8 cellular contexts compared by ENCODE assay signal in the genomic region with DNA sequence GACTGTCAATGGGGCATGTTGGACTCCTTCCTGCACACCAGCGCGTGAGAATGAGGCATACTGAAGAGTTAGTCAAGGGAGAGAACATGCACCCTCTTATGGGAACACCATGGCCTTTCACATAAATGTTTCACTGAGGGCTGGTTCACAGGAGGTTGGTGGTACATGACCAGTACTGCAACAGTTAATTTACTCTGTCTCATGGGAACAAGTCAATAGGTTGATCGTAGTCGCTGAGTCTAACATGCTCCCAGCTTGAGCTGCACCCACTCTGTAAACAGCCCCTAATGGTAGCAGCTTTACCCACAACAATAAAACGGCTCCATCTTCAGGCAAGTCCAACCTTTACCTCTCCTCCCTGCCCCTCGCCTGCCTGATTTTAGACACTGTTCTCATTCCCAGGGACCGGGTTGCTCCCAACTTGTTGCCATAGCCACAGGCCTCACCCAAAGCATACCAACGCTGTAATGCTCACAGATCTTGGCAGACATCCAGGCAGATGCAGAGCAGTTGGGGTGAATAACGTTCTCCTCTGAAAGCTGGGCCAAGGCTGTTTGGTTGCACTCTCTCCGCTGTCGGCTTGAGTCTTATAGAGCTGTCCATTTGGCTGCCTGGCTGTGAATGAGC.
DNase-seq lines count a peak whose midpoint lies in the region; ATAC-seq, FAIRE-seq and TF ChIP-seq lines count a peak whose summit lies in the region.

No MANE protein-coding gene starts in this region.

- intact Hi-C loops in Calu3 (cut with micrococcal nuclease; ENCODE audit: unreplicated experiment) = no loop called here

- no peaks in the 10 kb centered on the region for H3K36me3 ChIP-seq in small intestine (ENCODE audit: control insufficient read depth in 2 of 2, insufficient read depth in 2 of 2, low read length in 2 of 2)

- H3K36me3 Mint-ChIP-seq in Calu3 (ENCODE audit: insufficient read depth, unreplicated experiment) = no peaks in the 10 kb centered on the region

- peaks cover 18% of the 10 kb centered on the region for H3K4me1 Mint-ChIP-seq in Calu3 (ENCODE audit: low read depth, unreplicated experiment)

- ATAC-seq in GM18907 (IDR thresholded peaks at IDR 0.05; ENCODE audit: unreplicated experiment) = no peak

- H3K27ac ChIP-seq in small intestine (ENCODE audit: low read depth in 1 of 2, low read length in 1 of 2) = peak overlapping the region; percentile 62 to 95

- no TSS peak for BruUV-seq in Calu3 (replicated peaks; lab: Mats Ljungman, UMichigan)

- no peak for TF ChIP-seq CTCF in Calu3 (IDR thresholded peaks at IDR 0.05; ENCODE audit: unreplicated experiment)

- H3K4me3 Mint-ChIP-seq in Calu3 (ENCODE audit: low read depth, unreplicated experiment) = no peak overlapping the region

- no peaks in the 10 kb centered on the region for H3K9me3 ChIP-seq in small intestine (ENCODE audit: control insufficient read depth, low read depth)

- no peaks in the 10 kb centered on the region for H3K27me3 Mint-ChIP-seq in Calu3 (ENCODE audit: unreplicated experiment)

- no peaks in the 10 kb centered on the region for H3K27me3 ChIP-seq in small intestine (ENCODE audit: control insufficient read depth in 2 of 2, insufficient read depth in 2 of 2, low read length in 2 of 2)

- peaks cover 3 to 19% of the 10 kb centered on the region in 2 donors for H3K4me1 ChIP-seq in small intestine (ENCODE audit: control insufficient read depth in 2 of 2, insufficient read depth in 1 of 2, low read depth in 1 of 2, low read length in 1 of 2)

- WGBS in small intestine, 3 donors = 18 to 32% (median 28%) methylated on average over 11 of the region's 11 CpGs

- CTCF ChIA-PET in Calu3 (lab: Charles Lee) = interaction anchor here (1.3 kb wide), 1 partner anchor 13 kb away, joined by 6 read pairs; no protein-coding TSS in a partner anchor

- DNase-seq in Calu3 = peak; percentile 81
- peak; percentile 71 for DNase-seq in NCI-H1436 treated with DMSO at 0.1 percent for 48 hours (lab: John Stamatoyannopoulos, UW)
- DNase-seq in amniotic stem cell (lab: John Stamatoyannopoulos, UW) = peak; percentile 44
- DNase-seq in hypothalamus (lab: John Stamatoyannopoulos, UW) = peak in 32 of 51 donors; percentile 7 to 65 (median 43)
- peak; percentile 99 for DNase-seq in small intestine
- DNase-seq in mesenteric fat pad (ENCODE audit: low spot score) = no peak
- no peak for DNase-seq in CD1c-positive myeloid dendritic cell (ENCODE audit: extremely low spot score)

- no peaks in the 10 kb centered on the region for H3K9me3 Mint-ChIP-seq in Calu3 (ENCODE audit: low read depth, unreplicated experiment)

- no peak overlapping the region for H3K4me3 ChIP-seq in small intestine (ENCODE audit: low read depth in 1 of 2, low read length in 2 of 2)

- H3K27ac Mint-ChIP-seq in Calu3 (ENCODE audit: unreplicated experiment) = no peak overlapping the region

- no peak for FAIRE-seq in small intestine (lab: Jason Lieb, UNC)

Comparison
In these comparisons a context has a peak if more than half of its experiments do, and no peak if none do; other contexts are left out.
1. DNase-seq: peak in Calu3 (single experiment), NCI-H1436 treated with DMSO at 0.1 percent for 48 hours (single experiment), amniotic stem cell (single experiment), hypothalamus (32 of 51) and small intestine (single experiment); none in mesenteric fat pad (single experiment) and CD1c-positive myeloid dendritic cell (single experiment).